8 cellular contexts compared by ENCODE assay signal in genomic region chrX:53421125-53421524, GRCh38. TPM values are rescaled to one million over a fixed set of nuclear protein-coding genes. Genes with fewer than 3 reads are reported as not detected.
A peak's percentile ranks its signal among the peaks of the same experiment; 100 is the strongest.
DNase-seq lines count a peak whose midpoint lies in the region; ATAC-seq and TF ChIP-seq lines count a peak whose summit lies in the region.

No MANE protein-coding gene starts in this region.

- H3K36me3 ChIP-seq in GM06990 (ENCODE audit: control insufficient read depth, insufficient read depth, low read length) (no peaks in the 10 kb centered on the region), OCI-LY1 (ENCODE audit: insufficient read depth, low read length) (peaks cover 10% of the 10 kb centered on the region; the same call in 1 of the 2 replicates)

- H3K4me3 ChIP-seq in GM06990 (replicated peaks; ENCODE audit: low read depth, low read length): peak overlapping the region; percentile 90
- H3K4me3 ChIP-seq in OCI-LY1 (ENCODE audit: low read depth, low read length, poor library complexity, severe bottlenecking): peak overlapping the region; percentile 98

- peaks cover 2% of the 10 kb centered on the region for H3K27me3 Mint-ChIP-seq in endothelial cell (ENCODE audit: unreplicated experiment)
- no peaks in the 10 kb centered on the region for H3K27me3 Mint-ChIP-seq in osteocyte (ENCODE audit: unreplicated experiment)

- peaks cover 52% of the 10 kb centered on the region for H3K79me2 ChIP-seq in OCI-LY1 (ENCODE audit: insufficient read depth, low read length)

- no peaks in the 10 kb centered on the region for H3K9me3 Mint-ChIP-seq in endothelial cell (ENCODE audit: unreplicated experiment)
- peaks cover 5% of the 10 kb centered on the region for H3K9me3 Mint-ChIP-seq in osteocyte (ENCODE audit: unreplicated experiment)

- ATAC-seq in HG03565 (IDR thresholded peaks at IDR 0.05; ENCODE audit: unreplicated experiment): no peak

- peak overlapping the region; percentile 90 for H3K27ac ChIP-seq in OCI-LY1 (ENCODE audit: low read depth, low read length, poor library complexity, severe bottlenecking)

- H3K9me3 ChIP-seq in OCI-LY1 (ENCODE audit: low read length): no peaks in the 10 kb centered on the region

- peaks cover 4% of the 10 kb centered on the region for H3K36me3 Mint-ChIP-seq in endothelial cell (ENCODE audit: low read depth, unreplicated experiment)
- H3K36me3 Mint-ChIP-seq in osteocyte (ENCODE audit: unreplicated experiment): peaks cover 2% of the 10 kb centered on the region

- H3K4me3 Mint-ChIP-seq in endothelial cell (ENCODE audit: unreplicated experiment) (peak overlapping the region; percentile 97), osteocyte (ENCODE audit: unreplicated experiment) (peak overlapping the region; percentile 97)

- peak overlapping the region; percentile 95 for H3K4me2 ChIP-seq in OCI-LY1 (ENCODE audit: low read length)

- H3F3A ChIP-seq in OCI-LY1 (ENCODE audit: insufficient read depth, low read length): no peaks in the 10 kb centered on the region

- H3K9me2 ChIP-seq in OCI-LY1 (ENCODE audit: low read depth, low read length): no peaks in the 10 kb centered on the region

- H3K9ac ChIP-seq in OCI-LY1 (ENCODE audit: low read length): peak overlapping the region; percentile 99

- no peak overlapping the region for H2AFZ ChIP-seq in OCI-LY1 (ENCODE audit: low read length)

- H4K20me1 ChIP-seq in OCI-LY1 (ENCODE audit: insufficient read depth, low read length): no peaks in the 10 kb centered on the region

- H3K27me3 ChIP-seq in GM06990 (replicated peaks; ENCODE audit: control insufficient read depth, insufficient read depth, low read length): no peaks in the 10 kb centered on the region
- H3K27me3 ChIP-seq in OCI-LY1 (ENCODE audit: insufficient read depth, low read length): no peaks in the 10 kb centered on the region

- H3K4me1 ChIP-seq in OCI-LY1 (ENCODE audit: insufficient read depth, low read length, severe bottlenecking): peaks cover 20% of the 10 kb centered on the region

- TF ChIP-seq CTCF in GM06990 (IDR thresholded peaks at IDR 0.05; ENCODE audit: insufficient read depth, low read length, poor library complexity, severe bottlenecking): no peak
- TF ChIP-seq CTCF in OCI-LY1 (IDR thresholded peaks at IDR 0.05; ENCODE audit: low read length): no peak
- TF ChIP-seq CTCF in endothelial cell (IDR thresholded peaks at IDR 0.05; ENCODE audit: unreplicated experiment): no peak
- TF ChIP-seq CTCF in osteocyte (IDR thresholded peaks at IDR 0.05): no peak

- peak overlapping the region; percentile 64 for H3K27ac Mint-ChIP-seq in endothelial cell (ENCODE audit: unreplicated experiment)
- peak overlapping the region; percentile 99 for H3K27ac Mint-ChIP-seq in osteocyte (ENCODE audit: unreplicated experiment)

- no peak for DNase-seq in GM06990 (ENCODE audit: extremely low read depth, insufficient read length)
- DNase-seq in endothelial cell (ENCODE audit: low spot score): no peak
- no peak for DNase-seq in osteocyte (ENCODE audit: extremely low spot score, unreplicated experiment)
- DNase-seq in kidney glomerular epithelial cell (lab: John Stamatoyannopoulos, UW): no peak
- DNase-seq in GM03348 (ENCODE audit: low spot score): no peak
- no peak for DNase-seq in NCI-H446 treated with DMSO at 0.1 percent for 48 hours (lab: John Stamatoyannopoulos, UW)

- peaks cover 7% of the 10 kb centered on the region for H3K4me1 Mint-ChIP-seq in endothelial cell (ENCODE audit: unreplicated experiment)
- peaks cover 18% of the 10 kb centered on the region for H3K4me1 Mint-ChIP-seq in osteocyte (ENCODE audit: unreplicated experiment)

RNA-seq across cellular contexts. Expression of gene SMC1A, which starts 1.3 kb away (rescaled TPM):
- total RNA-seq in endothelial cell (ENCODE audit: unreplicated experiment) (55.6 TPM), osteocyte (56.7 and 63.8 TPM in 2 replicates)

RNA-seq across cellular contexts. Expression of gene RIBC1, which starts 1.5 kb away (rescaled TPM):
- total RNA-seq in endothelial cell (ENCODE audit: unreplicated experiment): 0.97 TPM
- 0.47 and 0.59 TPM in 2 replicates for total RNA-seq in osteocyte

RNA-seq across cellular contexts. Expression of gene HSD17B10, which starts 13.0 kb away (rescaled TPM):
- 81.1 TPM for total RNA-seq in endothelial cell (ENCODE audit: unreplicated experiment)
- total RNA-seq in osteocyte: 85.9 and 87.1 TPM in 2 replicates
